Comparison of ENCODE assay signal across 21 cellular contexts in genomic region chr5:108249785-108250100, GRCh38.
"Had no signal": no experiment of that assay in that cellular context is flagged by ENCODE, and none has a peak within 500 bp of the region (broad histone marks: within the 10 kb centered on the region; RNA-seq: fewer than 3 reads in every experiment).

No MANE protein-coding gene starts in this region.

- H3K4me3 ChIP-seq: hepatocyte, lung, ovary, prostate gland, right lobe of liver, skin epidermis, suprapubic skin, thoracic aorta, tibial artery, upper lobe of right lung had no signal

- H3K27ac ChIP-seq: hepatocyte, ovary, prostate gland, right lobe of liver, skin epidermis, suprapubic skin, thoracic aorta, tibial artery, upper lobe of right lung had no signal

- H3K27me3 ChIP-seq: hepatocyte, ovary, right lobe of liver, suprapubic skin, tibial artery, upper lobe of right lung had no signal

- H3K4me1 ChIP-seq: prostate gland, right lobe of liver, suprapubic skin, upper lobe of right lung had no signal

- ATAC-seq: left lobe of liver; natural killer cell; right lobe of liver; stimulated activated effector memory CD8-positive, alpha-beta T cell treated with anti-CD3 and anti-CD28 coated beads, Interleukin-12 subunit alpha, Interleukin-12 subunit beta, amount 100 ng/mL, for 72 hours; upper lobe of right lung had no signal

- H3K9me3 ChIP-seq: ovary, prostate gland, right lobe of liver, suprapubic skin, thoracic aorta, tibial artery, upper lobe of right lung had no signal

- H3K36me3 ChIP-seq: ovary, prostate gland, right lobe of liver, suprapubic skin, thoracic aorta, tibial artery, upper lobe of right lung had no signal

- DNase-seq: head of caudate nucleus; islet precursor cell; mesendoderm; naive B cell; natural killer cell; ovary; retina; right lobe of liver; stimulated activated CD4-positive, alpha-beta T cell treated with anti-CD3 and anti-CD28 coated beads, Interleukin-4, amount 100 ng/mL, for 24 hours; stimulated activated naive CD4-positive, alpha-beta T cell; tibial artery; trophoblast cell; upper lobe of right lung had no signal
